Comparison of ENCODE assay signal across 13 cellular contexts in genomic region chr3:112134335-112135124, GRCh38. TPM values are rescaled to one million over a fixed set of nuclear protein-coding genes. Genes with fewer than 3 reads are reported as not detected.
DNase-seq lines count a peak whose midpoint lies in the region; ATAC-seq and TF ChIP-seq lines count a peak whose summit lies in the region.
"Had no signal": no experiment of that assay in that cellular context is flagged by ENCODE, and none has a peak within 500 bp of the region (broad histone marks: within the 10 kb centered on the region; RNA-seq: fewer than 3 reads in every experiment).

No MANE protein-coding gene starts in this region.

- DNase-seq in MCF 10A (ENCODE audit: unreplicated experiment) (peak; percentile 38), breast epithelium (ENCODE audit: low spot score in 2 of 2) (no peak), SK-N-SH (peak; percentile 13), choroid plexus epithelial cell (ENCODE audit: low read depth) (peak; percentile 48), AG08395 (ENCODE audit: low spot score) (no peak), glutamatergic neuron (no peak)
- DNase-seq: Caco-2, NCI-H2029 had no signal

- BruUV-seq in MCF 10A (replicated peaks; lab: Mats Ljungman, UMichigan), result no TSS peak

- ATAC-seq in HG02884 (IDR thresholded peaks at IDR 0.05; ENCODE audit: unreplicated experiment) (no peak), HG03039 (IDR thresholded peaks at IDR 0.05; ENCODE audit: unreplicated experiment) (no peak)

- H3K9me3 Mint-ChIP-seq in MCF 10A (ENCODE audit: unreplicated experiment), result no peaks in the 10 kb centered on the region
- no peaks in the 10 kb centered on the region for H3K9me3 Mint-ChIP-seq in glutamatergic neuron (ENCODE audit: unreplicated experiment)

- H3K36me3 Mint-ChIP-seq in MCF 10A (ENCODE audit: insufficient read depth, unreplicated experiment), result no peaks in the 10 kb centered on the region
- no peaks in the 10 kb centered on the region for H3K36me3 Mint-ChIP-seq in glutamatergic neuron (ENCODE audit: unreplicated experiment)

- no peaks in the 10 kb centered on the region for H3K4me1 ChIP-seq in breast epithelium
- H3K4me1 ChIP-seq in SK-N-SH (ENCODE audit: control insufficient read depth in 1 of 2, insufficient read depth in 2 of 2, low read depth in 1 of 2, low read length in 1 of 2), result peaks cover 0 to 4% of the 10 kb centered on the region in 2 experiments; a peak in 2 of 4 replicates

- H3K4me1 Mint-ChIP-seq in MCF 10A (ENCODE audit: insufficient read depth, unreplicated experiment) (peaks cover 36% of the 10 kb centered on the region), glutamatergic neuron (ENCODE audit: low read depth, unreplicated experiment) (peaks cover 2% of the 10 kb centered on the region)

- 86% methylated on average over 8 of the region's 8 CpGs for WGBS in SK-N-SH (ENCODE audit: low lambda C conversion rate)

- no peaks in the 10 kb centered on the region for H4K20me1 ChIP-seq in SK-N-SH (ENCODE audit: insufficient read depth)

- no peaks in the 10 kb centered on the region for H3K9me2 ChIP-seq in SK-N-SH

- no peak for TF ChIP-seq EP300 in SK-N-SH (IDR thresholded peaks at IDR 0.05; ENCODE audit: borderline replicate concordance in 1 of 2, low read depth in 1 of 2, low read length in 1 of 2)

- H3K27ac Mint-ChIP-seq in MCF 10A (ENCODE audit: low read depth, unreplicated experiment) (peak overlapping the region; percentile 43), glutamatergic neuron (ENCODE audit: unreplicated experiment) (no peak overlapping the region)

- H3K27me3 Mint-ChIP-seq in MCF 10A (ENCODE audit: insufficient read depth, unreplicated experiment) (no peaks in the 10 kb centered on the region), glutamatergic neuron (ENCODE audit: unreplicated experiment) (no peaks in the 10 kb centered on the region)

- H3K9ac ChIP-seq in SK-N-SH, result no peak overlapping the region

- H3K27me3 ChIP-seq in breast epithelium, result no peaks in the 10 kb centered on the region
- no peaks in the 10 kb centered on the region for H3K27me3 ChIP-seq in SK-N-SH (ENCODE audit: insufficient read depth)

- H3K4me3 ChIP-seq in breast epithelium, result no peak overlapping the region
- no peak overlapping the region for H3K4me3 ChIP-seq in SK-N-SH (ENCODE audit: low read depth in 2 of 2, low read length in 1 of 2)
- H3K4me3 ChIP-seq in choroid plexus epithelial cell (ENCODE audit: low read depth, low read length), result no peak overlapping the region

- intact Hi-C loops in MCF 10A (cut with micrococcal nuclease), result no loop called here
- intact Hi-C loops in breast epithelium (cut with DNase I; ENCODE audit: low total_unique reads), result no loop called here

- CTCF ChIA-PET in MCF 10A (lab: Yijun Ruan, JAX) (interaction anchor here (1.0 to 6.5 kb wide), 5 partner anchors 8 to 385 kb away, joined by 3 to 89 read pairs (median 9); partner anchors contain the start of gene SLC9C1), SK-N-SH (lab: Yijun Ruan, JAX) (no interaction called here)

- TF ChIP-seq RAD21 in SK-N-SH (IDR thresholded peaks at IDR 0.05; ENCODE audit: low read length), result no peak

- TF ChIP-seq CTCF in MCF 10A (IDR thresholded peaks at IDR 0.05; ENCODE audit: unreplicated experiment) (no peak), breast epithelium (IDR thresholded peaks at IDR 0.05) (no peak), SK-N-SH (IDR thresholded peaks at IDR 0.05) (no peak), choroid plexus epithelial cell (conservative IDR thresholded peaks at IDR 0.05; ENCODE audit: low read depth, low read length) (no peak), glutamatergic neuron (IDR thresholded peaks at IDR 0.05; ENCODE audit: partially characterized antibody, unreplicated experiment) (no peak)

- H3K4me2 ChIP-seq in SK-N-SH, result no peak overlapping the region

- H3K36me3 ChIP-seq in breast epithelium (no peaks in the 10 kb centered on the region), SK-N-SH (replicated peaks in 1 of 2; ENCODE audit: control insufficient read depth in 1 of 2, insufficient read depth in 2 of 2, low read length in 1 of 2) (no peaks in the 10 kb centered on the region)

- H3K4me3 Mint-ChIP-seq in MCF 10A (ENCODE audit: unreplicated experiment), result no peak overlapping the region
- no peak overlapping the region for H3K4me3 Mint-ChIP-seq in glutamatergic neuron (ENCODE audit: unreplicated experiment)

- H3K27ac ChIP-seq in breast epithelium (no peak overlapping the region), SK-N-SH (ENCODE audit: low read depth in 2 of 2, low read length in 1 of 2) (no peak overlapping the region)
- H3K27ac ChIP-seq: epithelial cell of prostate had no signal

- POLR2A ChIA-PET in MCF 10A (lab: Yijun Ruan, JAX) (interaction anchor here (0.7 to 2.0 kb wide), 2 partner anchors 37 to 378 kb away, joined by 4 to 7 read pairs; no protein-coding TSS in a partner anchor), SK-N-SH (lab: Yijun Ruan, JAX) (no interaction called here)

- H3K9me3 ChIP-seq in breast epithelium, result no peaks in the 10 kb centered on the region
- H3K9me3 ChIP-seq in SK-N-SH, result no peaks in the 10 kb centered on the region

- H3K79me2 ChIP-seq in SK-N-SH (ENCODE audit: insufficient read depth), result no peaks in the 10 kb centered on the region

- no peaks in the 10 kb centered on the region for H3F3A ChIP-seq in SK-N-SH (replicated peaks; ENCODE audit: insufficient read depth)

- no peak for TF ChIP-seq POLR2A in breast epithelium (IDR thresholded peaks at IDR 0.05)

- no peak overlapping the region for H2AFZ ChIP-seq in SK-N-SH (ENCODE audit: low read depth)

TF ChIP-seq in SK-N-SH, 30 proteins besides CTCF, POLR2A, EP300 and RAD21:
- TF ChIP-seq GATA2 (CRISPR knock-in tag; IDR thresholded peaks at IDR 0.05) (peak; percentile 85), RCOR1 (IDR thresholded peaks at IDR 0.05; ENCODE audit: low read length) (no peak)

RNA-seq across cellular contexts. Expression of gene GCSAM, which starts 1.5 kb away (rescaled TPM):
- 0.29 and 0.63 TPM in 2 replicates for total RNA-seq in MCF 10A (2022)
- total RNA-seq in breast epithelium, result 1 to 10 TPM in 1 of 3 donors, under 1 TPM in 2; 0.16 to 1.5 (median 0.66) TPM
- polyA plus RNA-seq in SK-N-SH (2012; rRNA removed), result not detected in 2 replicates
- polyA plus RNA-seq in SK-N-SH (2012; cell fraction: cytosol; rRNA removed), result not detected in 2 replicates
- polyA plus RNA-seq in SK-N-SH (2012; cell fraction: nucleus; rRNA removed), result not detected in 2 replicates
- not detected for total RNA-seq in glutamatergic neuron (ENCODE audit: unreplicated experiment)
- total RNA-seq: Caco-2, pulmonary artery endothelial cell, SK-MEL-5 had no signal

RNA-seq across cellular contexts. Expression of gene C3orf52, which starts 48.3 kb away (rescaled TPM):
- total RNA-seq in MCF 10A (2022) (10.4 and 16.1 TPM in 2 replicates), breast epithelium (10 to 100 TPM in 1 of 3 donors, 1 to 10 TPM in 1, under 1 TPM in 1; 0.64 to 23.6 (median 8.5) TPM), glutamatergic neuron (ENCODE audit: unreplicated experiment) (1.4 TPM)
- polyA plus RNA-seq in SK-N-SH (2012; rRNA removed), result 5.4 and 8.7 TPM in 2 replicates
- polyA plus RNA-seq in SK-N-SH (2012; cell fraction: cytosol; rRNA removed), result 5.7 TPM in 2 replicates
- polyA plus RNA-seq in SK-N-SH (2012; cell fraction: nucleus; rRNA removed), result 7.8 and 15.3 TPM in 2 replicates

Comparison
In these comparisons a context has a peak if more than half of its experiments do, and no peak if none do; other contexts are left out.
1. DNase-seq: peak in MCF 10A (single experiment), SK-N-SH (single experiment) and choroid plexus epithelial cell (single experiment); none in breast epithelium (0 of 2), AG08395 (single experiment) and glutamatergic neuron (single experiment).